ENCODE assay signal across 1 cellular context in the genomic region with DNA sequence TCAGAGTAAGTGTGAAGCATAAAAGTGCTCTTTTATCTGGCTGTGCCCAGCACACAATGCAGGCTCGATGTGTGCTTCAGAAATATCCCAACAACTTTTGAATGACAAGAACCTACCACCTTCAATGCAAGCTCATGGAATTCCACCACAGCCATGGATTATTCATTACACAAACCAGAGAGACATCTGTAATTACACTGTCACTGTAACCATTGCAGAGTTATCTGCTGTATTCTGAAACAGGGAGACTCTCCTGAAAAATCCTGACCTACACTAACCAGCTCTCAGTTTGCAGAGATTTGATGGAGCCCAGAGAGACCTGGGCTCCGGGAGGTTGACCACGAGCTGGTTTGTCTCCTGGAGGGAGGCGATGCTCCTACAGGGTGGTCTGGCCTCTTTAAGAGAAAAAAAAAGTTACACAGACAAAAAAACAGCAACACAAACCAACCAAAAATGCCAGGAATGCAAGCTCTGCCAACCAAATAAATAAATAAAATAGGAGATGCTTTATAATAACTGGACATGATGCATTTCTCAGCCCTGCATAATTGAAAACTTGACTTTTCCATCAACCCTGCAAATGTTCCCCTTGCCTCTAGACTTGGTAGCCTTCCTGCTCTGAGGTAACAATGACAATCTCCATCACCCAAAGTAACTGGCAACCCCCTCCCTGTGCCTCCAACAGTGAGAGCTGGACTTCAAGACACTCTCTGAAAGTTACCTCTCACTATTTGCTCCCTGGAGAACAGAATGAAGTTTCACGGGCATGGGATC.
A peak's percentile ranks its signal among the peaks of the same experiment; 100 is the strongest.
TF ChIP-seq lines count a peak whose summit lies in the region.

No MANE protein-coding gene starts in this region.

TF ChIP-seq in SK-N-SH, 30 proteins besides CTCF, POLR2A, EP300 and RAD21 (continued from another document):
- TF ChIP-seq, protein P1, sequence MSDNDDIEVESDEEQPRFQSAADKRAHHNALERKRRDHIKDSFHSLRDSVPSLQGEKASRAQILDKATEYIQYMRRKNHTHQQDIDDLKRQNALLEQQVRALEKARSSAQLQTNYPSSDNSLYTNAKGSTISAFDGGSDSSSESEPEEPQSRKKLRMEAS (IDR thresholded peaks at IDR 0.05; ENCODE audit: low read depth), result peak; percentile 50; the same call in 1 of the 2 replicates
- TF ChIP-seq JUND (IDR thresholded peaks at IDR 0.05), result peak; percentile 14; the same call in 1 of the 2 replicates
- TF ChIP-seq IRF3 (IDR thresholded peaks at IDR 0.05; ENCODE audit: low read depth, low read length), result no peak
- peak; percentile 69 for TF ChIP-seq TCF12 (IDR thresholded peaks at IDR 0.05)
- TF ChIP-seq FOXM1 (IDR thresholded peaks at IDR 0.05; ENCODE audit: low read depth), result no peak
- no peak for TF ChIP-seq MEF2A (IDR thresholded peaks at IDR 0.05; ENCODE audit: borderline replicate concordance, low read depth)
- TF ChIP-seq, protein P2, sequence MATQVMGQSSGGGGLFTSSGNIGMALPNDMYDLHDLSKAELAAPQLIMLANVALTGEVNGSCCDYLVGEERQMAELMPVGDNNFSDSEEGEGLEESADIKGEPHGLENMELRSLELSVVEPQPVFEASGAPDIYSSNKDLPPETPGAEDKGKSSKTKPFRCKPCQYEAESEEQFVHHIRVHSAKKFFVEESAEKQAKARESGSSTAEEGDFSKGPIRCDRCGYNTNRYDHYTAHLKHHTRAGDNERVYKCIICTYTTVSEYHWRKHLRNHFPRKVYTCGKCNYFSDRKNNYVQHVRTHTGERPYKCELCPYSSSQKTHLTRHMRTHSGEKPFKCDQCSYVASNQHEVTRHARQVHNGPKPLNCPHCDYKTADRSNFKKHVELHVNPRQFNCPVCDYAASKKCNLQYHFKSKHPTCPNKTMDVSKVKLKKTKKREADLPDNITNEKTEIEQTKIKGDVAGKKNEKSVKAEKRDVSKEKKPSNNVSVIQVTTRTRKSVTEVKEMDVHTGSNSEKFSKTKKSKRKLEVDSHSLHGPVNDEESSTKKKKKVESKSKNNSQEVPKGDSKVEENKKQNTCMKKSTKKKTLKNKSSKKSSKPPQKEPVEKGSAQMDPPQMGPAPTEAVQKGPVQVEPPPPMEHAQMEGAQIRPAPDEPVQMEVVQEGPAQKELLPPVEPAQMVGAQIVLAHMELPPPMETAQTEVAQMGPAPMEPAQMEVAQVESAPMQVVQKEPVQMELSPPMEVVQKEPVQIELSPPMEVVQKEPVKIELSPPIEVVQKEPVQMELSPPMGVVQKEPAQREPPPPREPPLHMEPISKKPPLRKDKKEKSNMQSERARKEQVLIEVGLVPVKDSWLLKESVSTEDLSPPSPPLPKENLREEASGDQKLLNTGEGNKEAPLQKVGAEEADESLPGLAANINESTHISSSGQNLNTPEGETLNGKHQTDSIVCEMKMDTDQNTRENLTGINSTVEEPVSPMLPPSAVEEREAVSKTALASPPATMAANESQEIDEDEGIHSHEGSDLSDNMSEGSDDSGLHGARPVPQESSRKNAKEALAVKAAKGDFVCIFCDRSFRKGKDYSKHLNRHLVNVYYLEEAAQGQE (IDR thresholded peaks at IDR 0.05; ENCODE audit: low read depth, low read length), result no peak
- TF ChIP-seq CHD2 (IDR thresholded peaks at IDR 0.05; ENCODE audit: low read length, partially characterized antibody), result no peak
- TF ChIP-seq TEAD4 (IDR thresholded peaks at IDR 0.05; ENCODE audit: borderline replicate concordance, insufficient read depth), result peak; percentile 92
- TF ChIP-seq MXI1 (IDR thresholded peaks at IDR 0.05; ENCODE audit: low read depth, low read length), result no peak
- TF ChIP-seq TAF1 (IDR thresholded peaks at IDR 0.05; ENCODE audit: borderline replicate concordance, low read depth, low read length), result no peak
- TF ChIP-seq, protein P3, sequence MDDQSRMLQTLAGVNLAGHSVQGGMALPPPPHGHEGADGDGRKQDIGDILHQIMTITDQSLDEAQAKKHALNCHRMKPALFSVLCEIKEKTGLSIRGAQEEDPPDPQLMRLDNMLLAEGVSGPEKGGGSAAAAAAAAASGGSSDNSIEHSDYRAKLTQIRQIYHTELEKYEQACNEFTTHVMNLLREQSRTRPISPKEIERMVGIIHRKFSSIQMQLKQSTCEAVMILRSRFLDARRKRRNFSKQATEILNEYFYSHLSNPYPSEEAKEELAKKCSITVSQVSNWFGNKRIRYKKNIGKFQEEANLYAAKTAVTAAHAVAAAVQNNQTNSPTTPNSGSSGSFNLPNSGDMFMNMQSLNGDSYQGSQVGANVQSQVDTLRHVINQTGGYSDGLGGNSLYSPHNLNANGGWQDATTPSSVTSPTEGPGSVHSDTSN (IDR thresholded peaks at IDR 0.05), result peak; percentile 64
